ENCODE assay signal across 9 cellular contexts in the genomic region with DNA sequence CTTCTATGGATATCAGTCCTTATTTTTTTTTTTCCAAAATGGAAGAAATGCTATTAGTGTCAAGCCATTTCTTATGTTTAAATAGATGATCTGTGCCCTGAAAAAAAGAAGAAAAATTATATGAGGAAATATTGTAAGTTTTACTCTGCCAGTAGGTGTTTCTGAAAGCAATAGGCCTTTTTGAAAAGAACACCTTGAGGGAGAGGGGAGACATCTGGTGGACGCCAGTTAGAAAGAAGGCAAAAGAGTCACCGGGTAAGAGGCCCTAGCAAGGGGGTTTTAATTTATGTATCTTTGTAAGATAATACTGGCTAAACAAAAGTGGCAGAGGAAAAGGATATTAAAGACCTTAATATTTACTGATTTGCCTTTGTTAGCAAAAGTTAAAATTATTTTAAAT. TPM values are rescaled to one million over a fixed set of nuclear protein-coding genes. Genes with fewer than 3 reads are reported as not detected.
DNase-seq lines count a peak whose midpoint lies in the region; ATAC-seq and TF ChIP-seq lines count a peak whose summit lies in the region.
"Had no signal": no experiment of that assay in that cellular context is flagged by ENCODE, and none has a peak within 500 bp of the region (broad histone marks: within the 10 kb centered on the region; RNA-seq: fewer than 3 reads in every experiment).

No MANE protein-coding gene starts in this region.

- no peaks in the 10 kb centered on the region for H3K9me3 ChIP-seq in transverse colon

- no peak overlapping the region for H3K4me3 Mint-ChIP-seq in activated CD4-positive, alpha-beta T cell treated with anti-CD3 and anti-CD28 coated beads for 36 hours

- peak; percentile 91 for TF ChIP-seq CTCF in epithelial cell of proximal tubule (conservative IDR thresholded peaks at IDR 0.05; ENCODE audit: low read depth, low read length)
- peak in 4 of 5 experiments; percentile 31 to 60 (median 50) for TF ChIP-seq CTCF in transverse colon (IDR thresholded peaks at IDR 0.05)

- H3K9me3 Mint-ChIP-seq in activated CD4-positive, alpha-beta T cell treated with anti-CD3 and anti-CD28 coated beads for 36 hours (ENCODE audit: low read depth): no peaks in the 10 kb centered on the region

- H3K27ac ChIP-seq in transverse colon: no peak overlapping the region

- no peaks in the 10 kb centered on the region for H3K36me3 Mint-ChIP-seq in activated CD4-positive, alpha-beta T cell treated with anti-CD3 and anti-CD28 coated beads for 36 hours (ENCODE audit: low read depth)

- H3K4me3 ChIP-seq in epithelial cell of proximal tubule (ENCODE audit: low read depth, low read length): no peak overlapping the region
- no peak overlapping the region for H3K4me3 ChIP-seq in transverse colon

- DNase-seq in activated CD4-positive, alpha-beta T cell treated with anti-CD3 and anti-CD28 coated beads for 36 hours: peak; percentile 21
- no peak for DNase-seq in activated CD4-positive, alpha-beta T cell treated with anti-CD3 and anti-CD28 coated beads, Interleukin-2, amount 50 U/mL, for 48 hours
- DNase-seq in NCI-H460 (ENCODE audit: extremely low read depth, low read depth): peak; percentile 18
- DNase-seq in epithelial cell of proximal tubule (ENCODE audit: low read depth): peak; percentile 22
- DNase-seq in transverse colon: peak; percentile 22
- DNase-seq in islet precursor cell: no peak
- no peak for DNase-seq in CD1c-positive myeloid dendritic cell (ENCODE audit: extremely low spot score)
- DNase-seq in stimulated activated CD4-positive, alpha-beta T cell treated with anti-CD3 and anti-CD28 coated beads, Interleukin-1b, Interleukin-23, amount 100 ng/mL, for 48 hours: no peak

- ATAC-seq in activated CD4-positive, alpha-beta T cell treated with anti-CD3 and anti-CD28 coated beads for 36 hours: no peak
- ATAC-seq: Right ventricle myocardium inferior had no signal

- H3K4me1 ChIP-seq in transverse colon: no peaks in the 10 kb centered on the region

- POLR2A ChIA-PET in activated CD4-positive, alpha-beta T cell treated with anti-CD3 and anti-CD28 coated beads for 36 hours (lab: Charles Lee): no interaction called here

- no peak for TF ChIP-seq EP300 in transverse colon (IDR thresholded peaks at IDR 0.05; ENCODE audit: low read depth)

- H3K36me3 ChIP-seq in transverse colon: no peaks in the 10 kb centered on the region

- no peaks in the 10 kb centered on the region for H3K4me1 Mint-ChIP-seq in activated CD4-positive, alpha-beta T cell treated with anti-CD3 and anti-CD28 coated beads for 36 hours

- intact Hi-C loops in activated CD4-positive, alpha-beta T cell treated with anti-CD3 and anti-CD28 coated beads for 36 hours (cut with DNase I, micrococcal nuclease): loop anchor here (1.0 to 5.0 kb wide), 3 partner anchors 88 to 205 kb away; no protein-coding TSS in a partner anchor
- intact Hi-C loops in transverse colon (cut with DNase I; ENCODE audit: low total_unique reads): no loop called here

- CTCF ChIA-PET in activated CD4-positive, alpha-beta T cell treated with anti-CD3 and anti-CD28 coated beads for 36 hours (lab: Charles Lee): no interaction called here

- no peak for TF ChIP-seq POLR2A in transverse colon (IDR thresholded peaks at IDR 0.05)

- no peaks in the 10 kb centered on the region for H3K27me3 ChIP-seq in transverse colon

- in situ Hi-C loops in transverse colon (cut with MboI; ENCODE audit: low pct_ligation_motif_present in 1 of 4, low pct_unique_long_range_greater_than_20kb in 1 of 4, low sequenced_read_pairs in 3 of 4): loop anchor here in 1 of 4 donors (25.0 kb wide), 1 partner anchor 185 kb away; no protein-coding TSS in a partner anchor

- peaks cover 6% of the 10 kb centered on the region for H3K27me3 Mint-ChIP-seq in activated CD4-positive, alpha-beta T cell treated with anti-CD3 and anti-CD28 coated beads for 36 hours

- no peak overlapping the region for H3K27ac Mint-ChIP-seq in activated CD4-positive, alpha-beta T cell treated with anti-CD3 and anti-CD28 coated beads for 36 hours

- WGBS in transverse colon (ENCODE audit: low coverage in 1 of 2), 2 donors: 6 to 16% methylated on average over 2 of the region's 2 CpGs

RNA-seq across cellular contexts. Expression of a gene that starts 56.1 kb away (rescaled TPM):
- not detected for total RNA-seq in activated CD4-positive, alpha-beta T cell treated with anti-CD3 and anti-CD28 coated beads for 36 hours
- total RNA-seq in NCI-H460 (2014; rRNA removed; shearing (Covaris generic)): not detected in 2 replicates
- not detected in 2 replicates for polyA plus RNA-seq in NCI-H460 (2014; cell fraction: nucleus; rRNA removed)
- not detected in 2 replicates for total RNA-seq in epithelial cell of proximal tubule
- total RNA-seq in transverse colon: not detected
- total RNA-seq: Right ventricle myocardium inferior had no signal

Comparison
In these comparisons a context has a peak if more than half of its experiments do, and no peak if none do; other contexts are left out.
1. DNase-seq: peak in activated CD4-positive, alpha-beta T cell treated with anti-CD3 and anti-CD28 coated beads for 36 hours (single experiment), NCI-H460 (single experiment), epithelial cell of proximal tubule (single experiment) and transverse colon (single experiment); none in activated CD4-positive, alpha-beta T cell treated with anti-CD3 and anti-CD28 coated beads, Interleukin-2, amount 50 U/mL, for 48 hours (0 of 2), islet precursor cell (single experiment), CD1c-positive myeloid dendritic cell (single experiment) and stimulated activated CD4-positive, alpha-beta T cell treated with anti-CD3 and anti-CD28 coated beads, Interleukin-1b, Interleukin-23, amount 100 ng/mL, for 48 hours (single experiment).